Comparison of ENCODE assay signal across 40 cellular contexts in the genomic region with DNA sequence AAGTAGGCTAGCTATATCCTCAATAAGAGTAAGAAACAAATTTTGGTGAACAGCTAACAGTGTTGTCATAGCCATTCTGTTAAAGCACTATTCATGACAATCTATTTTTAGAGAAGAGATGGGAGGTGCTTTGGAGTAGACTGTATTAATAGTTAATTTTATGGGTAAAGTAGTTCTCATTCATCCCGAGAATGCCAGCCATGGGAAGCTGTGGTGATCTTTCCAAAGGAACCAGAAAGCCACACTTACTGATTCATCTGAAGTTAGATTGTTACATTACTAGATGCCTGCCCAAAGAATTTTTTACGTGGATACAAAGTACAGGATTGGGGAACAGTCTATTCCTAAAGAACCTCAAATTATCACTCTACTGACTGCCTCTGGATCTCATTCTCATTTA.
"Had no signal": no experiment of that assay in that cellular context is flagged by ENCODE, and none has a peak within 500 bp of the region (broad histone marks: within the 10 kb centered on the region; RNA-seq: fewer than 3 reads in every experiment).

No MANE protein-coding gene starts in this region.

- DNase-seq: activated B cell treated with CpG ODN at 0.5 μM for 24 hours; activated CD4-positive, alpha-beta memory T cell treated with anti-CD3 and anti-CD28 coated beads for 36 hours; activated CD4-positive, alpha-beta T cell treated with anti-CD3 and anti-CD28 coated beads for 4 hours; activated CD4-positive, alpha-beta T cell treated with anti-CD3 and anti-CD28 coated beads, Interleukin-2, amount 10 ng/mL, durations not matched to agents 24 days and 14 days; activated CD4-positive, alpha-beta T cell treated with anti-CD3 and anti-CD28 coated beads, Interleukin-2, amount 50 U/mL, for 1 hour; activated CD4-positive, alpha-beta T cell treated with anti-CD3 and anti-CD28 coated beads, Interleukin-2, amount 50 U/mL, for 4 hours; activated CD4-positive, CD25-positive, alpha-beta regulatory T cell treated with anti-CD3 and anti-CD28 coated beads, Interleukin-2, amount 50 U/mL, for 72 hours; activated CD8-positive, alpha-beta memory T cell treated with anti-CD3 and anti-CD28 coated beads, Interleukin-2, amount 50 U/mL, for 4 hours; activated CD8-positive, alpha-beta T cell treated with anti-CD3 and anti-CD28 coated beads for 36 hours; activated effector memory CD4-positive, alpha-beta T cell treated with anti-CD3 and anti-CD28 coated beads, Interleukin-2, amount 50 U/mL, for 16 hours; activated gamma-delta T cell treated with Interleukin-2 at 50 U/mL for 16 hours; activated naive CD4-positive, alpha-beta T cell; activated naive CD4-positive, alpha-beta T cell treated with anti-CD3 and anti-CD28 coated beads, Interleukin-2, amount 10 ng/mL, durations not matched to agents 7 days and 5 days; activated naive CD8-positive, alpha-beta T cell treated with anti-CD3 and anti-CD28 coated beads, Interleukin-2, amount 10 ng/mL, durations not matched to agents 7 days and 5 days; activated naive CD8-positive, alpha-beta T cell treated with anti-CD3 and anti-CD28 coated beads, Interleukin-2, amount 50 U/mL, for 24 hours; activated T-cell treated with anti-CD3 and anti-CD28 coated beads for 4 hours; activated T-cell treated with anti-CD3 and anti-CD28 coated beads, Interleukin-2, amount 50 U/mL, for 1 hour; activated T-cell treated with anti-CD3 and anti-CD28 coated beads, Interleukin-2, amount 50 U/mL, for 4 hours; activated T-cell treated with anti-CD3 and anti-CD28 coated beads, Interleukin-2, amount 50 U/mL, for 72 hours; amygdala; anterior cingulate cortex; caudate nucleus; cerebellar nuclear complex; SW 1271; T-helper 1 cell; T-helper 2 cell; T-helper 9 cell had no signal

- H3K4me3 ChIP-seq: ascending aorta, cardiac muscle cell had no signal

- H3K4me3 Mint-ChIP-seq: activated B cell treated with CpG ODN at 0.5 μM for 24 hours; activated CD4-positive, alpha-beta memory T cell treated with anti-CD3 and anti-CD28 coated beads for 36 hours; activated CD4-positive, alpha-beta T cell treated with anti-CD3 and anti-CD28 coated beads, Interleukin-2, amount 10 ng/mL, durations not matched to agents 24 days and 14 days; activated CD8-positive, alpha-beta T cell treated with anti-CD3 and anti-CD28 coated beads for 36 hours; activated naive CD4-positive, alpha-beta T cell treated with anti-CD3 and anti-CD28 coated beads, Interleukin-2, amount 10 ng/mL, durations not matched to agents 7 days and 5 days; activated naive CD4-positive, alpha-beta T cell treated with anti-CD3 and anti-CD28 coated beads, Interleukin-2, amount 50 U/mL, for 24 hours; activated naive CD8-positive, alpha-beta T cell; activated naive CD8-positive, alpha-beta T cell treated with anti-CD3 and anti-CD28 coated beads, Interleukin-2, amount 10 ng/mL, durations not matched to agents 7 days and 5 days; activated naive CD8-positive, alpha-beta T cell treated with anti-CD3 and anti-CD28 coated beads, Interleukin-2, amount 50 U/mL, for 24 hours; activated T-cell treated with anti-CD3 and anti-CD28 coated beads, Interleukin-2, amount 50 U/mL, for 4 hours; activated T-cell treated with anti-CD3 and anti-CD28 coated beads, Interleukin-2, amount 50 U/mL, for 72 hours; activated T-helper 1 cell treated with anti-CD3 and anti-CD28 coated beads, Interleukin-12 subunit alpha, Interleukin-12 subunit beta, Interleukin-2, Interleukin-4 antibody, amounts not matched to agents 30 ng/mL and 10 ng/mL and 1 ng/mL, durations not matched to agents 14 hours and 24 hours and 36 hours; activated T-helper 17 cell treated with anti-CD3 and anti-CD28 coated beads, Interleukin-2, amount 50 U/mL, for 72 hours; brain; central memory CD8-positive, alpha-beta T cell; T-helper 1 cell treated with Interleukin-12 subunit alpha and Interleukin-12 subunit beta and Interleukin-4 antibody, amounts not matched to agents 30 μg/mL and 1 μg/mL, for 36 hours; T-helper 2 cell treated with Interferon-gamma antibody and Interleukin-4, amounts not matched to agents 5 μg/mL and 100 μg/mL, for 36 hours had no signal

- H3K27ac ChIP-seq: ascending aorta, cardiac muscle cell, VCaP had no signal

- H3K27me3 Mint-ChIP-seq: activated B cell treated with CpG ODN at 0.5 μM for 24 hours; activated CD4-positive, alpha-beta memory T cell treated with anti-CD3 and anti-CD28 coated beads for 36 hours; activated CD4-positive, alpha-beta T cell treated with anti-CD3 and anti-CD28 coated beads, Interleukin-2, amount 10 ng/mL, durations not matched to agents 24 days and 14 days; activated CD8-positive, alpha-beta T cell treated with anti-CD3 and anti-CD28 coated beads for 36 hours; activated naive CD4-positive, alpha-beta T cell treated with anti-CD3 and anti-CD28 coated beads, Interleukin-2, amount 10 ng/mL, durations not matched to agents 7 days and 5 days; activated naive CD4-positive, alpha-beta T cell treated with anti-CD3 and anti-CD28 coated beads, Interleukin-2, amount 50 U/mL, for 24 hours; activated naive CD8-positive, alpha-beta T cell; activated naive CD8-positive, alpha-beta T cell treated with anti-CD3 and anti-CD28 coated beads, Interleukin-2, amount 10 ng/mL, durations not matched to agents 7 days and 5 days; activated naive CD8-positive, alpha-beta T cell treated with anti-CD3 and anti-CD28 coated beads, Interleukin-2, amount 50 U/mL, for 24 hours; activated T-helper 17 cell treated with anti-CD3 and anti-CD28 coated beads, Interleukin-2, amount 50 U/mL, for 72 hours; brain; central memory CD8-positive, alpha-beta T cell had no signal

- H3K4me1 Mint-ChIP-seq: activated B cell treated with CpG ODN at 0.5 μM for 24 hours; activated CD4-positive, alpha-beta T cell treated with anti-CD3 and anti-CD28 coated beads, Interleukin-2, amount 10 ng/mL, durations not matched to agents 24 days and 14 days; activated naive CD4-positive, alpha-beta T cell treated with anti-CD3 and anti-CD28 coated beads, Interleukin-2, amount 10 ng/mL, durations not matched to agents 7 days and 5 days; activated naive CD4-positive, alpha-beta T cell treated with anti-CD3 and anti-CD28 coated beads, Interleukin-2, amount 50 U/mL, for 24 hours; activated naive CD8-positive, alpha-beta T cell treated with anti-CD3 and anti-CD28 coated beads, Interleukin-2, amount 10 ng/mL, durations not matched to agents 7 days and 5 days; activated naive CD8-positive, alpha-beta T cell treated with anti-CD3 and anti-CD28 coated beads, Interleukin-2, amount 50 U/mL, for 24 hours; activated T-helper 17 cell treated with anti-CD3 and anti-CD28 coated beads, Interleukin-2, amount 50 U/mL, for 72 hours; brain; central memory CD8-positive, alpha-beta T cell had no signal

- H3K4me1 ChIP-seq: ascending aorta had no signal

- FAIRE-seq: bronchial epithelial cell, TTC549 had no signal

- H3K27ac Mint-ChIP-seq: activated B cell treated with CpG ODN at 0.5 μM for 24 hours; activated CD4-positive, alpha-beta memory T cell treated with anti-CD3 and anti-CD28 coated beads for 36 hours; activated CD4-positive, alpha-beta T cell treated with anti-CD3 and anti-CD28 coated beads, Interleukin-2, amount 10 ng/mL, durations not matched to agents 24 days and 14 days; activated CD8-positive, alpha-beta T cell treated with anti-CD3 and anti-CD28 coated beads for 36 hours; activated naive CD4-positive, alpha-beta T cell treated with anti-CD3 and anti-CD28 coated beads, Interleukin-2, amount 10 ng/mL, durations not matched to agents 7 days and 5 days; activated naive CD4-positive, alpha-beta T cell treated with anti-CD3 and anti-CD28 coated beads, Interleukin-2, amount 50 U/mL, for 24 hours; activated naive CD8-positive, alpha-beta T cell; activated naive CD8-positive, alpha-beta T cell treated with anti-CD3 and anti-CD28 coated beads, Interleukin-2, amount 10 ng/mL, durations not matched to agents 7 days and 5 days; activated naive CD8-positive, alpha-beta T cell treated with anti-CD3 and anti-CD28 coated beads, Interleukin-2, amount 50 U/mL, for 24 hours; activated T-cell treated with anti-CD3 and anti-CD28 coated beads, Interleukin-2, amount 50 U/mL, for 72 hours; activated T-helper 1 cell treated with anti-CD3 and anti-CD28 coated beads, Interleukin-12 subunit alpha, Interleukin-12 subunit beta, Interleukin-2, Interleukin-4 antibody, amounts not matched to agents 30 ng/mL and 10 ng/mL and 1 ng/mL, durations not matched to agents 14 hours and 24 hours and 36 hours; activated T-helper 17 cell treated with anti-CD3 and anti-CD28 coated beads, Interleukin-2, amount 50 U/mL, for 72 hours; brain; T-helper 1 cell treated with Interleukin-12 subunit alpha and Interleukin-12 subunit beta and Interleukin-4 antibody, amounts not matched to agents 30 μg/mL and 1 μg/mL, for 36 hours; T-helper 2 cell treated with Interferon-gamma antibody and Interleukin-4, amounts not matched to agents 5 μg/mL and 100 μg/mL, for 36 hours had no signal

- H3K36me3 ChIP-seq: ascending aorta, cardiac muscle cell had no signal

- H3K27me3 ChIP-seq: ascending aorta, cardiac muscle cell had no signal
